In the genomic region with DNA sequence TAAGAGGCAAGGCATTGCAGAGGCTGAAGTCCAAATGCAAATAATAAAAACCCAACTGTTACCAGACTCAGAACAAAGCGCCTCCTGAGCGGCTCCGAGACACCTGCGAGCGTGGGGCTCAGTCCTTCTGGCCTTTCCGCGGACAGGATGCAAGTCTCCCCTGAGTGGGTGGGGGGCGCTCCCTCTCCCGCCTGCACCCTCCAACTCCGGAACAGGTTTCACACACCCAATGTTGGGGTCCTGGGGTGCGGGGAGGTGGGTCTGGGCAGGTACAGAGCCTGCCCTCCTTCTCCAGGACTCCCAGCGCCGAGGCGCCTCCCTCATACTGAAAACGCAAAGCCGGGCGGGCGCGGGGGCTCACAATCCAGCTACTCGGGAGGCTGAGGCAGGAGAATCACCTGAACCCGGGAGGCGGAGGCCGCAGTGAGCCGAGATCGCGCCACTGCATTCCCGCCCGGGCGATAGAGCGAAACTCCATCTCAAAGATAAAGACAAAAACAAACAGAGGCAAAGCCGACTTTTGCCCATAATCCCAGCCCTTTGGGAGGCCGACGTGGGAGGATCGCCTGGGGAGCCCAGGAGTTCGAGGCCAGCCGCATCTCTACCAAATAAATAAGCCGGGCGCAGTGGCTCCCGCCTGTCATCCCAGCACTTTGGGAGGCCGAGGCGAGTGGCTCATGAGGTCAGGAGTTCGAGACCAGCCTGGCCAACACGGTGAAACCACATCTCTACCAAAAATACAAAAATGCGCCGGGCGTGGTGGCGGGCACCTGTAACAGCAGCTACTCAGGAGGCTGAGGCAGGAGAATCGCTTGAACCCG, we compare ENCODE assay signal across 8 cellular contexts. TPM values are rescaled to one million over a fixed set of nuclear protein-coding genes. Genes with fewer than 3 reads are reported as not detected.
DNase-seq lines count a peak whose midpoint lies in the region; ATAC-seq, FAIRE-seq and TF ChIP-seq lines count a peak whose summit lies in the region.

No MANE protein-coding gene starts in this region.

- dilution Hi-C loops in endothelial cell of umbilical vein (cut with MboI; ENCODE audit: extremely low pct_ligation_motif_present, low sequenced_read_pairs): no loop called here

- no peak for TF ChIP-seq POLR2A in endothelial cell of umbilical vein (IDR thresholded peaks at IDR 0.05; ENCODE audit: low read depth, low read length)
- no peak for TF ChIP-seq POLR2A in prostate gland (IDR thresholded peaks at IDR 0.05)

- H3K4me1 ChIP-seq in DND-41 (ENCODE audit: insufficient read depth, low read length) (peaks cover 43% of the 10 kb centered on the region), OCI-LY3 (ENCODE audit: low read length) (peaks cover 10% of the 10 kb centered on the region), endothelial cell of umbilical vein (ENCODE audit: control insufficient read depth, extremely low read depth, insufficient read depth, low read length) (no peaks in the 10 kb centered on the region), prostate gland (replicated peaks) (peaks cover 9% of the 10 kb centered on the region), aorta (ENCODE audit: control insufficient read depth in 1 of 2, insufficient read depth in 2 of 2, low read length in 2 of 2) (no peaks in the 10 kb centered on the region)

- peak overlapping the region; percentile 92 for H3K9ac ChIP-seq in DND-41 (ENCODE audit: low read depth, low read length)
- peak overlapping the region; percentile 85; the same call in 1 of the 2 replicates for H3K9ac ChIP-seq in OCI-LY3 (ENCODE audit: low read length)
- no peak overlapping the region for H3K9ac ChIP-seq in endothelial cell of umbilical vein (replicated peaks; ENCODE audit: extremely low read depth, insufficient read depth, low read length)

- intact Hi-C loops in endothelial cell of umbilical vein (cut with micrococcal nuclease): loop anchor here (2.0 kb wide), 1 partner anchor 63 kb away; a partner anchor contains a TSS
- intact Hi-C loops in prostate gland (cut with DNase I): no loop called here
- intact Hi-C loops in aorta (cut with DNase I): no loop called here

- POLR2A ChIA-PET in endothelial cell of umbilical vein (lab: Charles Lee): no interaction called here

- H3K79me2 ChIP-seq in DND-41 (ENCODE audit: insufficient read depth, low read length): peaks cover 57% of the 10 kb centered on the region
- peaks cover 25% of the 10 kb centered on the region for H3K79me2 ChIP-seq in OCI-LY3 (ENCODE audit: low read length)
- H3K79me2 ChIP-seq in endothelial cell of umbilical vein (ENCODE audit: control insufficient read depth, insufficient read depth, low read length): peaks cover 1% of the 10 kb centered on the region

- ATAC-seq in DND-41 (ENCODE audit: insufficient read depth, low read depth): no peak
- no peak for ATAC-seq in aorta (ENCODE audit: low FRiP score)

- H3K36me3 ChIP-seq in DND-41 (ENCODE audit: insufficient read depth, low read length) (peaks cover 32% of the 10 kb centered on the region), OCI-LY3 (replicated peaks; ENCODE audit: low read depth, low read length) (peaks cover 22% of the 10 kb centered on the region), endothelial cell of umbilical vein (ENCODE audit: control insufficient read depth in 2 of 2, extremely low read depth in 1 of 2, insufficient read depth in 2 of 2, low read length in 2 of 2) (no peaks in the 10 kb centered on the region), prostate gland (no peaks in the 10 kb centered on the region), aorta (ENCODE audit: control insufficient read depth in 1 of 2, insufficient read depth in 2 of 2, low read length in 1 of 2) (no peaks in the 10 kb centered on the region)

- no peak for FAIRE-seq in endothelial cell of umbilical vein (lab: Jason Lieb, UNC)

- CTCF ChIA-PET in endothelial cell of umbilical vein (lab: Charles Lee): interaction anchor here (2.3 kb wide), 1 partner anchor 30 kb away, joined by 9 read pairs; no protein-coding TSS in a partner anchor

- H3K27ac ChIP-seq in DND-41 (ENCODE audit: low read length): peak overlapping the region; percentile 88
- H3K27ac ChIP-seq in OCI-LY3 (ENCODE audit: low read length): no peak overlapping the region
- H3K27ac ChIP-seq in endothelial cell of umbilical vein (ENCODE audit: insufficient read depth, low read depth, low read length): no peak overlapping the region
- no peak overlapping the region for H3K27ac ChIP-seq in prostate gland
- no peak overlapping the region for H3K27ac ChIP-seq in aorta (ENCODE audit: low read depth in 1 of 2, low read length in 2 of 2)

- H3K9me3 ChIP-seq in DND-41 (ENCODE audit: insufficient read depth, low read length, severe bottlenecking) (no peaks in the 10 kb centered on the region), OCI-LY3 (ENCODE audit: insufficient read depth, low read length) (no peaks in the 10 kb centered on the region), endothelial cell of umbilical vein (replicated peaks; ENCODE audit: control insufficient read depth, insufficient read depth, low read length) (no peaks in the 10 kb centered on the region), prostate gland (no peaks in the 10 kb centered on the region), aorta (ENCODE audit: control insufficient read depth, low read length) (no peaks in the 10 kb centered on the region)

- H2AFZ ChIP-seq in DND-41 (ENCODE audit: low read depth, low read length) (peak overlapping the region; percentile 96; the same call in 1 of the 2 replicates), OCI-LY3 (ENCODE audit: low read depth, low read length) (no peak overlapping the region), endothelial cell of umbilical vein (ENCODE audit: low read depth, low read length) (peak overlapping the region; percentile 81)

- H3K27me3 ChIP-seq in DND-41 (ENCODE audit: insufficient read depth, low read length, poor library complexity) (peaks cover 2% of the 10 kb centered on the region), OCI-LY3 (ENCODE audit: low read depth, low read length) (0 out of 2 replicates have a peak, but pooled peaks cover 6% of the 10 kb centered on the region), endothelial cell of umbilical vein (ENCODE audit: control insufficient read depth in 2 of 2, insufficient read depth in 2 of 2, low read length in 2 of 2) (no peaks in the 10 kb centered on the region), prostate gland (replicated peaks; ENCODE audit: insufficient read depth) (no peaks in the 10 kb centered on the region), aorta (ENCODE audit: control insufficient read depth in 1 of 2, insufficient read depth in 2 of 2, low read length in 1 of 2) (no peaks in the 10 kb centered on the region)

- H3K4me2 ChIP-seq in DND-41 (ENCODE audit: insufficient read depth, low read length) (peak overlapping the region; percentile 87), OCI-LY3 (ENCODE audit: low read length) (peak overlapping the region; percentile 64), endothelial cell of umbilical vein (ENCODE audit: insufficient read depth, low read length) (peak overlapping the region; percentile 37)

- peak; percentile 36 for DNase-seq in DND-41
- no peak for DNase-seq in endothelial cell of umbilical vein (ENCODE audit: low read depth, low spot score)
- DNase-seq in prostate gland (ENCODE audit: low spot score): no peak
- no peak for DNase-seq in GM20000 (ENCODE audit: low spot score)
- no peak for DNase-seq in MV-4-11 (lab: John Stamatoyannopoulos, UW)
- DNase-seq in aorta: no peak
- DNase-seq in DMS153 (lab: John Stamatoyannopoulos, UW): no peak

- H4K20me1 ChIP-seq in DND-41 (ENCODE audit: insufficient read depth, low read length): peaks cover 40% of the 10 kb centered on the region
- peaks cover 16% of the 10 kb centered on the region for H4K20me1 ChIP-seq in OCI-LY3 (ENCODE audit: insufficient read depth, low read length)
- H4K20me1 ChIP-seq in endothelial cell of umbilical vein (replicated peaks; ENCODE audit: control insufficient read depth, extremely low read depth, insufficient read depth, low read length): no peaks in the 10 kb centered on the region

- 75% methylated on average over 49 of the region's 49 CpGs for WGBS in prostate gland
- WGBS in aorta, 2 donors: 79 to 81% methylated on average over 48 to 49 of the region's 49 CpGs

- H3K4me3 ChIP-seq in DND-41 (ENCODE audit: low read depth in 1 of 2, low read length in 2 of 2) (peak overlapping the region; percentile 93 to 98; a peak in 3 of 4 replicates), OCI-LY3 (ENCODE audit: low read length) (peak overlapping the region; percentile 97), endothelial cell of umbilical vein (replicated peaks in 1 of 3; ENCODE audit: insufficient read depth in 1 of 3, low read depth in 1 of 3, low read length in 3 of 3) (peak overlapping the region; percentile 30 to 60 (median 47)), prostate gland (peak overlapping the region; percentile 52 to 58), aorta (ENCODE audit: low read length in 2 of 2) (no peak overlapping the region)

- no TSS peak for BruUV-seq in endothelial cell of umbilical vein (replicated peaks; lab: Mats Ljungman, UMichigan)

- H3K9me1 ChIP-seq in endothelial cell of umbilical vein (replicated peaks; ENCODE audit: control insufficient read depth, extremely low read depth, insufficient read depth, low read length): no peaks in the 10 kb centered on the region

- TF ChIP-seq CTCF in DND-41 (IDR thresholded peaks at IDR 0.05; ENCODE audit: borderline replicate concordance, extremely low read depth, low read length, poor library complexity, severe bottlenecking): no peak
- no peak for TF ChIP-seq CTCF in OCI-LY3 (IDR thresholded peaks at IDR 0.05; ENCODE audit: low read depth, low read length)
- no peak for TF ChIP-seq CTCF in endothelial cell of umbilical vein (IDR thresholded peaks at IDR 0.05; ENCODE audit: extremely low read depth in 1 of 2, insufficient read depth in 1 of 2, low read depth in 1 of 2, low read length in 2 of 2)
- TF ChIP-seq CTCF in prostate gland (IDR thresholded peaks at IDR 0.05): no peak
- no peak for TF ChIP-seq CTCF in GM20000 (IDR thresholded peaks at IDR 0.05; ENCODE audit: extremely low read depth, missing control alignments)

TF ChIP-seq in endothelial cell of umbilical vein, 7 proteins besides CTCF, POLR2A, EP300 and RAD21 (continues in another document):
- TF ChIP-seq FOS (IDR thresholded peaks at IDR 0.05; ENCODE audit: borderline replicate concordance, insufficient read depth, low read length): no peak

RNA-seq across cellular contexts. Expression of a gene that starts 0.9 kb away (rescaled TPM):
- total RNA-seq in endothelial cell of umbilical vein (24.1 and 26.7 TPM in 2 replicates), prostate gland (1 to 10 TPM; 4.5 to 6.2 TPM), aorta (under 1 TPM; 0.60 to 0.71 TPM)
- polyA plus RNA-seq in endothelial cell of umbilical vein (7.9 and 10.4 TPM in 2 replicates), aorta (under 1 TPM; 0.23 to 0.75 TPM)
- 16.3 and 21.1 TPM in 2 replicates for polyA plus RNA-seq in endothelial cell of umbilical vein (2011; cell fraction: cytosol; rRNA removed)
- 8.7 and 10.3 TPM in 2 replicates for polyA plus RNA-seq in endothelial cell of umbilical vein (2011; cell fraction: nucleus; rRNA removed)
- polyA plus RNA-seq in endothelial cell of umbilical vein (2012): 11.9 and 17.0 TPM in 2 replicates
- 6.2 and 7.5 TPM in 2 replicates for polyA minus RNA-seq in endothelial cell of umbilical vein
- polyA minus RNA-seq in endothelial cell of umbilical vein (2011; cell fraction: cytosol; rRNA and poly(A)+ RNA removed): 20.0 TPM
- polyA minus RNA-seq in endothelial cell of umbilical vein (2011; cell fraction: nucleus; rRNA and poly(A)+ RNA removed): 3.1 and 5.2 TPM in 2 replicates

Comparison
In these comparisons a context has a peak if more than half of its experiments do, and no peak if none do; other contexts are left out.
1. H3K4me2 ChIP-seq: peak in every context shown above with its lines; median percentile 87 in DND-41; 64 in OCI-LY3; 37 in endothelial cell of umbilical vein.
2. H3K4me3 ChIP-seq: peak in DND-41 (2 of 2), OCI-LY3 (single experiment), endothelial cell of umbilical vein (3 of 3) and prostate gland (2 of 2); none in aorta (0 of 2).